ENCODE assay signal across 1 cellular context in the genomic region with DNA sequence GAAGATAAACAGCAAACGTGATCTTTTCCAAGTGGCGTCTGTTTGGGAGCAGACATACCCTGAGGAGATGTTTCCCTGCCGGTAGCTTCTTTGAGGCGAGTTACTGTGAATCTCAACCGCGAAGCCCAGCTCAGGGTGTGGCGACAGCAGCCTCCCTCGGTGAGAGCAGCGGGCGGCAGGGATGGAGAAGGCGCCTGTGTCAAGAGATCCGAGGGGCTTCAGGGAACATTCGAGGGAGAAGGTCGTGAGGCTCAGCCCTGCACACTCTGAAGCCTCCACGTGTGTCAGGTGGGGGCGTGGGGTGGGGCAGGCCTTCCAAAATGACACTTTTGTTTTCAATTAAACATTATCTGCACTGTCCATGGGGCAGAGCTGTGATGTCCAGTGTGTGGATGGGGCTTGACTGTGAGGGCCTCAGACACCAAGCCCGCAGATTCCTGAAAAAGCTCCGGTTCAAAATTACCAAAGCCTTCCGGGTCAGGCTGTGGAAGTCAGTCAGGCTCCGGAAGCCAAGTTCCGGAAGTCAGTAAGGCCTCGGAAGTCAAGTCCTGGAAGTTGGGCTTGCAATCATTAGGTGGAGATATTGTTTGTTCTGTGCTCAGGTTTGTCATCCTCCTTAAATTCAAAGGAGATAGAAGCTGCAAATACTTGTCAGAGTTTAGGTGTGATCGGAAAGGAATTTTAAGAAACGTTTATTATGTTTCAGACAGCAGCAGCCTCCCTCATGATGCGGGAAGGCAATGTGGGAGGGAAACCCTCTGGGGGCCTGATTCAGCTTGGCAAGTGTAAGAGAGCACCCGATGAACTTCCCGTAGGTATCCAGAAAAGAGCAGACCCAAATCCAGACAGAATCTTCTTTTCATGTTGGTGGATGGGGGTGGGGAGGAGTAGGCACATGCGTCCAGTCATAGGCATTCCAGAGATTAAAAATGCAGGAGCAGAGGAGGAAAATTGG.
TF ChIP-seq lines count a peak whose summit lies in the region.

No MANE protein-coding gene starts in this region.

TF ChIP-seq in WTC11, 78 proteins besides CTCF, POLR2A, EP300 and RAD21 (continued from another document):
- TF ChIP-seq, protein P1, sequence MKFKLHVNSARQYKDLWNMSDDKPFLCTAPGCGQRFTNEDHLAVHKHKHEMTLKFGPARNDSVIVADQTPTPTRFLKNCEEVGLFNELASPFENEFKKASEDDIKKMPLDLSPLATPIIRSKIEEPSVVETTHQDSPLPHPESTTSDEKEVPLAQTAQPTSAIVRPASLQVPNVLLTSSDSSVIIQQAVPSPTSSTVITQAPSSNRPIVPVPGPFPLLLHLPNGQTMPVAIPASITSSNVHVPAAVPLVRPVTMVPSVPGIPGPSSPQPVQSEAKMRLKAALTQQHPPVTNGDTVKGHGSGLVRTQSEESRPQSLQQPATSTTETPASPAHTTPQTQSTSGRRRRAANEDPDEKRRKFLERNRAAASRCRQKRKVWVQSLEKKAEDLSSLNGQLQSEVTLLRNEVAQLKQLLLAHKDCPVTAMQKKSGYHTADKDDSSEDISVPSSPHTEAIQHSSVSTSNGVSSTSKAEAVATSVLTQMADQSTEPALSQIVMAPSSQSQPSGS (CRISPR knock-in tag; IDR thresholded peaks at IDR 0.05; ENCODE audit: borderline replicate concordance, low read depth), result no peak
- no peak for TF ChIP-seq SP1 (CRISPR knock-in tag; conservative IDR thresholded peaks at IDR 0.05)
- TF ChIP-seq, protein P2, sequence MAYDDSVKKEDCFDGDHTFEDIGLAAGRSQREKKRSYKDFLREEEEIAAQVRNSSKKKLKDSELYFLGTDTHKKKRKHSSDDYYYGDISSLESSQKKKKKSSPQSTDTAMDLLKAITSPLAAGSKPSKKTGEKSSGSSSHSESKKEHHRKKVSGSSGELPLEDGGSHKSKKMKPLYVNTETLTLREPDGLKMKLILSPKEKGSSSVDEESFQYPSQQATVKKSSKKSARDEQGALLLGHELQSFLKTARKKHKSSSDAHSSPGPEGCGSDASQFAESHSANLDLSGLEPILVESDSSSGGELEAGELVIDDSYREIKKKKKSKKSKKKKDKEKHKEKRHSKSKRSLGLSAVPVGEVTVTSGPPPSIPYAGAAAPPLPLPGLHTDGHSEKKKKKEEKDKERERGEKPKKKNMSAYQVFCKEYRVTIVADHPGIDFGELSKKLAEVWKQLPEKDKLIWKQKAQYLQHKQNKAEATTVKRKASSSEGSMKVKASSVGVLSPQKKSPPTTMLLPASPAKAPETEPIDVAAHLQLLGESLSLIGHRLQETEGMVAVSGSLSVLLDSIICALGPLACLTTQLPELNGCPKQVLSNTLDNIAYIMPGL (CRISPR knock-in tag; IDR thresholded peaks at IDR 0.05), result no peak
- no peak for TF ChIP-seq TEAD1 (CRISPR knock-in tag; IDR thresholded peaks at IDR 0.05)
- TF ChIP-seq OVOL2 (CRISPR knock-in tag; IDR thresholded peaks at IDR 0.05; ENCODE audit: borderline replicate concordance), result no peak
- TF ChIP-seq ZNF232 (CRISPR knock-in tag; IDR thresholded peaks at IDR 0.05), result no peak
- no peak for TF ChIP-seq CBFB (CRISPR knock-in tag; IDR thresholded peaks at IDR 0.05; ENCODE audit: low read depth)
- TF ChIP-seq, protein P3, sequence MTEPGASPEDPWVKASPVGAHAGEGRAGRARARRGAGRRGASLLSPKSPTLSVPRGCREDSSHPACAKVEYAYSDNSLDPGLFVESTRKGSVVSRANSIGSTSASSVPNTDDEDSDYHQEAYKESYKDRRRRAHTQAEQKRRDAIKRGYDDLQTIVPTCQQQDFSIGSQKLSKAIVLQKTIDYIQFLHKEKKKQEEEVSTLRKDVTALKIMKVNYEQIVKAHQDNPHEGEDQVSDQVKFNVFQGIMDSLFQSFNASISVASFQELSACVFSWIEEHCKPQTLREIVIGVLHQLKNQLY (CRISPR knock-in tag; IDR thresholded peaks at IDR 0.05), result no peak
- TF ChIP-seq, protein P4, sequence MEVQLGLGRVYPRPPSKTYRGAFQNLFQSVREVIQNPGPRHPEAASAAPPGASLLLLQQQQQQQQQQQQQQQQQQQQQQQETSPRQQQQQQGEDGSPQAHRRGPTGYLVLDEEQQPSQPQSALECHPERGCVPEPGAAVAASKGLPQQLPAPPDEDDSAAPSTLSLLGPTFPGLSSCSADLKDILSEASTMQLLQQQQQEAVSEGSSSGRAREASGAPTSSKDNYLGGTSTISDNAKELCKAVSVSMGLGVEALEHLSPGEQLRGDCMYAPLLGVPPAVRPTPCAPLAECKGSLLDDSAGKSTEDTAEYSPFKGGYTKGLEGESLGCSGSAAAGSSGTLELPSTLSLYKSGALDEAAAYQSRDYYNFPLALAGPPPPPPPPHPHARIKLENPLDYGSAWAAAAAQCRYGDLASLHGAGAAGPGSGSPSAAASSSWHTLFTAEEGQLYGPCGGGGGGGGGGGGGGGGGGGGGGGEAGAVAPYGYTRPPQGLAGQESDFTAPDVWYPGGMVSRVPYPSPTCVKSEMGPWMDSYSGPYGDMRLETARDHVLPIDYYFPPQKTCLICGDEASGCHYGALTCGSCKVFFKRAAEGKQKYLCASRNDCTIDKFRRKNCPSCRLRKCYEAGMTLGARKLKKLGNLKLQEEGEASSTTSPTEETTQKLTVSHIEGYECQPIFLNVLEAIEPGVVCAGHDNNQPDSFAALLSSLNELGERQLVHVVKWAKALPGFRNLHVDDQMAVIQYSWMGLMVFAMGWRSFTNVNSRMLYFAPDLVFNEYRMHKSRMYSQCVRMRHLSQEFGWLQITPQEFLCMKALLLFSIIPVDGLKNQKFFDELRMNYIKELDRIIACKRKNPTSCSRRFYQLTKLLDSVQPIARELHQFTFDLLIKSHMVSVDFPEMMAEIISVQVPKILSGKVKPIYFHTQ (CRISPR knock-in tag; IDR thresholded peaks at IDR 0.05), result no peak
- no peak for TF ChIP-seq ATF1 (CRISPR knock-in tag; IDR thresholded peaks at IDR 0.05)
- TF ChIP-seq NFATC4 (CRISPR knock-in tag; IDR thresholded peaks at IDR 0.05), result no peak
- no peak for TF ChIP-seq MXD4 (CRISPR knock-in tag; IDR thresholded peaks at IDR 0.05; ENCODE audit: borderline replicate concordance)
- TF ChIP-seq, protein P5, sequence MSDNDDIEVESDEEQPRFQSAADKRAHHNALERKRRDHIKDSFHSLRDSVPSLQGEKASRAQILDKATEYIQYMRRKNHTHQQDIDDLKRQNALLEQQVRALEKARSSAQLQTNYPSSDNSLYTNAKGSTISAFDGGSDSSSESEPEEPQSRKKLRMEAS (CRISPR knock-in tag; IDR thresholded peaks at IDR 0.05), result no peak
- TF ChIP-seq ZNF263 (CRISPR knock-in tag; IDR thresholded peaks at IDR 0.05; ENCODE audit: low read depth), result no peak
